ENCODE assay signal across 8 cellular contexts in genomic region chr3:197627772-197628523, GRCh38.
A peak's percentile ranks its signal among the peaks of the same experiment; 100 is the strongest.
DNase-seq lines count a peak whose midpoint lies in the region; ATAC-seq and TF ChIP-seq lines count a peak whose summit lies in the region.
"Not testable (repeated sequence)": the region's sequence is repeated elsewhere in the genome, so short reads cannot be mapped to it uniquely, and the experiment has no call there.

No MANE protein-coding gene starts in this region.

- H3K9me2 ChIP-seq in GM23338 (ENCODE audit: insufficient read depth): not testable (repeated sequence)

- dilution Hi-C loops in IMR-90 (cut with HindIII; ENCODE audit: low sequenced_read_pairs, unreplicated experiment): not testable (repeated sequence)

- not testable (repeated sequence) for H3K9me1 ChIP-seq in IMR-90 (ENCODE audit: insufficient read depth, low read length)

- H3K79me1 ChIP-seq in IMR-90 (ENCODE audit: low read depth in 1 of 2, low read length in 2 of 2): not testable (repeated sequence)

- in situ Hi-C loops in IMR-90 (cut with MboI; ENCODE audit: low sequenced_read_pairs): not testable (repeated sequence)

- not testable (repeated sequence) for H3K9me3 Mint-ChIP-seq in GM23338

- H3K36me3 ChIP-seq in GM06990 (ENCODE audit: control insufficient read depth, insufficient read depth, low read length); GM23338 (ENCODE audit: insufficient read depth); IMR-90 (ENCODE audit: control insufficient read depth, insufficient read depth, low read length); prostate gland: not testable (repeated sequence)

- not testable (repeated sequence) for H3K9me3 ChIP-seq in IMR-90 (ENCODE audit: control insufficient read depth, insufficient read depth, low read length); prostate gland

- not testable (repeated sequence) for TF ChIP-seq RAD21 in IMR-90 (IDR thresholded peaks at IDR 0.05; ENCODE audit: low read length)

- not testable (repeated sequence) for H4K91ac ChIP-seq in IMR-90 (ENCODE audit: insufficient read depth, low read depth, low read length)

- peak overlapping the region; percentile 82; the same call in 1 of the 2 replicates for H3K23ac ChIP-seq in IMR-90 (ENCODE audit: low read depth, low read length)

- ATAC-seq in GM23338: peak; percentile 84
- peak; percentile 85 for ATAC-seq in IMR-90 (ENCODE audit: low read depth)

- H3K4me1 ChIP-seq in GM23338 (ENCODE audit: insufficient read depth); IMR-90 (ENCODE audit: control insufficient read depth, insufficient read depth, low read length); prostate gland (replicated peaks): not testable (repeated sequence)

- H3K9ac ChIP-seq in IMR-90 (ENCODE audit: low read depth, low read length): peak overlapping the region; percentile 74

- BruUV-seq in IMR-90 (replicated peaks; lab: Mats Ljungman, UMichigan): not testable (repeated sequence)

- not testable (repeated sequence) for H2BK120ac ChIP-seq in IMR-90 (ENCODE audit: low read depth, low read length)

- 0 out of 2 replicates have a peak overlapping the region, but pooled peaks have one; percentile 13 for H3K14ac ChIP-seq in IMR-90 (replicated peaks; ENCODE audit: low read depth, low read length)

- peak overlapping the region; percentile 72 to 95; a peak in 2 of 4 replicates for H4K8ac ChIP-seq in IMR-90 (ENCODE audit: low read depth in 2 of 2, low read length in 2 of 2)

- H3K27ac ChIP-seq in GM23338 (ENCODE audit: low read depth): not testable (repeated sequence)
- H3K27ac ChIP-seq in IMR-90 (ENCODE audit: insufficient read depth, low read length): peak overlapping the region; percentile 71
- peak overlapping the region; percentile 79 to 80 for H3K27ac ChIP-seq in prostate gland
- H3K27ac ChIP-seq in substantia nigra (ENCODE audit: low read depth, low read length, poor library complexity, severe bottlenecking): peak overlapping the region; percentile 64

- H3K79me2 ChIP-seq in GM23338 (replicated peaks; ENCODE audit: insufficient read depth): peaks cover 12% of the 10 kb centered on the region

- H3K27me3 Mint-ChIP-seq in GM23338 (ENCODE audit: insufficient read depth, low read depth, poor library complexity): not testable (repeated sequence)

- not testable (repeated sequence) for H2BK20ac ChIP-seq in IMR-90 (ENCODE audit: low read depth, low read length)

- peak overlapping the region; percentile 72 for H3K4me3 Mint-ChIP-seq in GM23338

- H3K27ac Mint-ChIP-seq in GM23338: not testable (repeated sequence)

- not testable (repeated sequence) for H4K20me1 ChIP-seq in GM23338 (replicated peaks; ENCODE audit: insufficient read depth); IMR-90 (ENCODE audit: insufficient read depth, low read length)

- CTCF ChIA-PET in IMR-90 (lab: Yijun Ruan, JAX): not testable (repeated sequence)

- POLR2A ChIA-PET in IMR-90 (lab: Charles Lee; ENCODE audit: unreplicated experiment): not testable (repeated sequence)

- TF ChIP-seq POLR2A in IMR-90 (IDR thresholded peaks at IDR 0.05; ENCODE audit: low read depth, low read length): not testable (repeated sequence)
- TF ChIP-seq POLR2A in prostate gland (IDR thresholded peaks at IDR 0.05): peak; percentile 91

- H4K5ac ChIP-seq in IMR-90 (ENCODE audit: low read depth, low read length): not testable (repeated sequence)

- H2AFZ ChIP-seq in GM23338: not testable (repeated sequence)
- H2AFZ ChIP-seq in IMR-90 (replicated peaks; ENCODE audit: low read length, poor library complexity): peak overlapping the region; percentile 78

- not testable (repeated sequence) for H3K4me1 Mint-ChIP-seq in GM23338

- H3K4me2 ChIP-seq in GM23338: peak overlapping the region; percentile 77
- H3K4me2 ChIP-seq in IMR-90 (ENCODE audit: low read depth, low read length): peak overlapping the region; percentile 92

- H3F3A ChIP-seq in GM23338 (replicated peaks; ENCODE audit: low read depth): not testable (repeated sequence)

- TF ChIP-seq CTCF in GM06990 (IDR thresholded peaks at IDR 0.05; ENCODE audit: insufficient read depth, low read length, poor library complexity, severe bottlenecking); GM23338 (conservative IDR thresholded peaks at IDR 0.05; ENCODE audit: low read depth in 2 of 2); IMR-90 (conservative IDR thresholded peaks at IDR 0.05; ENCODE audit: low read depth, low read length): not testable (repeated sequence)
- peak in 2 of 4 experiments; percentile 47 to 51 for TF ChIP-seq CTCF in prostate gland (IDR thresholded peaks at IDR 0.05)

- DNase-seq in GM06990 (ENCODE audit: extremely low read depth, insufficient read length) (peak; percentile 83), GM23338 (ENCODE audit: low spot score) (peak; percentile 84), IMR-90 (peak; percentile 54), prostate gland (ENCODE audit: low spot score) (peak; percentile 82)
- DNase-seq in activated CD4-positive, alpha-beta T cell treated with anti-CD3 and anti-CD28 coated beads, Interleukin-2, amount 50 U/mL, for 1 hour: peak; percentile 88
- peak; percentile 87 for DNase-seq in central memory CD4-positive, alpha-beta T cell
- DNase-seq in substantia nigra (lab: John Stamatoyannopoulos, UW): not testable (repeated sequence)

- H2AK9ac ChIP-seq in IMR-90 (replicated peaks; ENCODE audit: low read depth, low read length, poor library complexity): not testable (repeated sequence)

- H3K4me3 ChIP-seq in GM06990 (replicated peaks; ENCODE audit: low read depth, low read length): peak overlapping the region; percentile 67
- H3K4me3 ChIP-seq in GM23338: peak overlapping the region; percentile 65
- H3K4me3 ChIP-seq in IMR-90 (ENCODE audit: insufficient read depth, low read depth, low read length): peak overlapping the region; percentile 69
- H3K4me3 ChIP-seq in iPS-11a (ENCODE audit: low read depth, low read length): peak overlapping the region; percentile 43
- H3K4me3 ChIP-seq in prostate gland: peak overlapping the region; percentile 78 to 81

- not testable (repeated sequence) for H2BK15ac ChIP-seq in IMR-90 (ENCODE audit: low read depth, low read length)

- H2BK5ac ChIP-seq in IMR-90 (ENCODE audit: low read depth, low read length, poor library complexity, severe bottlenecking): peak overlapping the region; percentile 10

- H2AK5ac ChIP-seq in IMR-90 (ENCODE audit: low read depth, low read length): peak overlapping the region; percentile 39; the same call in 1 of the 2 replicates

- intact Hi-C loops in IMR-90 (cut with micrococcal nuclease); prostate gland (cut with DNase I): not testable (repeated sequence)

- H3K4ac ChIP-seq in IMR-90 (ENCODE audit: low read depth, low read length): 0 out of 2 replicates have a peak overlapping the region, but pooled peaks have one; percentile 20

- not testable (repeated sequence) for H3K36me3 Mint-ChIP-seq in GM23338 (ENCODE audit: low read depth)

- peak overlapping the region; percentile 59; the same call in 1 of the 2 replicates for H3K56ac ChIP-seq in IMR-90 (ENCODE audit: extremely low read depth, insufficient read depth, low read length)

- WGBS in IMR-90 (ENCODE audit: extremely low coverage in 2 of 2, insufficient read length in 1 of 2), 2 experiments: 1% methylated on average over 13 of the region's 73 CpGs; no CpG with 5 or more reads in 1 of the 2 experiments
- WGBS in prostate gland: 3% methylated on average over 52 of the region's 73 CpGs

- not testable (repeated sequence) for H3K18ac ChIP-seq in IMR-90 (ENCODE audit: low read depth, low read length)

- H3K27me3 ChIP-seq in GM06990 (replicated peaks; ENCODE audit: control insufficient read depth, insufficient read depth, low read length); GM23338 (ENCODE audit: insufficient read depth); IMR-90 (ENCODE audit: control insufficient read depth, insufficient read depth, low read length); prostate gland (replicated peaks; ENCODE audit: insufficient read depth): not testable (repeated sequence)

TF ChIP-seq in GM23338, 12 proteins besides CTCF, POLR2A, EP300 and RAD21:
- TF ChIP-seq POLR2AphosphoS5 (IDR thresholded peaks at IDR 0.05; ENCODE audit: low read depth): peak; percentile 90
